Comparison of ENCODE assay signal across 1 cellular context in the genomic region with DNA sequence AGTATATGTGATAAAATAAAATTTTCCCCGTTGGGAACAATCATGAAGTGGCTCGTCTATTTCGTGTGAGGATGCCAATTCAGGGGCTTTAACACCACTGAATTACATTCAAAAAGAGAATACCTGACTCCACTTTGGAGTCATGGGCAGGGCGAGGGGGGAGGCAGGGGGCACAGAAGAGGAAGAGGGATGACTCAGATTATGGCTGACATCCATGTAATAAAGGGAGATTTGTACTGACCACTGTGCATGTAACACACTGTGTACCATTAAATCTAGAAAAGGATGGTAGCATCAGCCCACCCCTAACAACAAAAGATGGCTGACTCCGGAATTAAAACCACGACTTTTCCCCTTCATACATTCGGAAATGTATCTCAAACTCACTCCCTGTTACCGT.
TF ChIP-seq lines count a peak whose summit lies in the region.

No MANE protein-coding gene starts in this region.

TF ChIP-seq in HepG2, 621 proteins besides CTCF, POLR2A, EP300 and RAD21:
- TF ChIP-seq HMG20B (CRISPR knock-in tag; conservative IDR thresholded peaks at IDR 0.05), result no peak
- TF ChIP-seq ZFYVE20 (CRISPR knock-in tag; IDR thresholded peaks at IDR 0.05; ENCODE audit: borderline replicate concordance, low read depth), result no peak
- TF ChIP-seq, protein P1, sequence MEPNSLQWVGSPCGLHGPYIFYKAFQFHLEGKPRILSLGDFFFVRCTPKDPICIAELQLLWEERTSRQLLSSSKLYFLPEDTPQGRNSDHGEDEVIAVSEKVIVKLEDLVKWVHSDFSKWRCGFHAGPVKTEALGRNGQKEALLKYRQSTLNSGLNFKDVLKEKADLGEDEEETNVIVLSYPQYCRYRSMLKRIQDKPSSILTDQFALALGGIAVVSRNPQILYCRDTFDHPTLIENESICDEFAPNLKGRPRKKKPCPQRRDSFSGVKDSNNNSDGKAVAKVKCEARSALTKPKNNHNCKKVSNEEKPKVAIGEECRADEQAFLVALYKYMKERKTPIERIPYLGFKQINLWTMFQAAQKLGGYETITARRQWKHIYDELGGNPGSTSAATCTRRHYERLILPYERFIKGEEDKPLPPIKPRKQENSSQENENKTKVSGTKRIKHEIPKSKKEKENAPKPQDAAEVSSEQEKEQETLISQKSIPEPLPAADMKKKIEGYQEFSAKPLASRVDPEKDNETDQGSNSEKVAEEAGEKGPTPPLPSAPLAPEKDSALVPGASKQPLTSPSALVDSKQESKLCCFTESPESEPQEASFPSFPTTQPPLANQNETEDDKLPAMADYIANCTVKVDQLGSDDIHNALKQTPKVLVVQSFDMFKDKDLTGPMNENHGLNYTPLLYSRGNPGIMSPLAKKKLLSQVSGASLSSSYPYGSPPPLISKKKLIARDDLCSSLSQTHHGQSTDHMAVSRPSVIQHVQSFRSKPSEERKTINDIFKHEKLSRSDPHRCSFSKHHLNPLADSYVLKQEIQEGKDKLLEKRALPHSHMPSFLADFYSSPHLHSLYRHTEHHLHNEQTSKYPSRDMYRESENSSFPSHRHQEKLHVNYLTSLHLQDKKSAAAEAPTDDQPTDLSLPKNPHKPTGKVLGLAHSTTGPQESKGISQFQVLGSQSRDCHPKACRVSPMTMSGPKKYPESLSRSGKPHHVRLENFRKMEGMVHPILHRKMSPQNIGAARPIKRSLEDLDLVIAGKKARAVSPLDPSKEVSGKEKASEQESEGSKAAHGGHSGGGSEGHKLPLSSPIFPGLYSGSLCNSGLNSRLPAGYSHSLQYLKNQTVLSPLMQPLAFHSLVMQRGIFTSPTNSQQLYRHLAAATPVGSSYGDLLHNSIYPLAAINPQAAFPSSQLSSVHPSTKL (CRISPR knock-in tag; IDR thresholded peaks at IDR 0.05), result no peak
- TF ChIP-seq PLRG1 (conservative IDR thresholded peaks at IDR 0.05), result no peak
- TF ChIP-seq ZNF160 (CRISPR knock-in tag; IDR thresholded peaks at IDR 0.05), result no peak
- TF ChIP-seq, protein P2, sequence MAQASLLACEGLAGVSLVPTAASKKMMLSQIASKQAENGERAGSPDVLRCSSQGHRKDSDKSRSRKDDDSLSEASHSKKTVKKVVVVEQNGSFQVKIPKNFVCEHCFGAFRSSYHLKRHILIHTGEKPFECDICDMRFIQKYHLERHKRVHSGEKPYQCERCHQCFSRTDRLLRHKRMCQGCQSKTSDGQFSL (CRISPR knock-in tag; IDR thresholded peaks at IDR 0.05), result no peak
- no peak for TF ChIP-seq XRCC5 (optimal IDR thresholded peaks at IDR 0.05; ENCODE audit: low read length)
- TF ChIP-seq ZNF713 (CRISPR knock-in tag; IDR thresholded peaks at IDR 0.05), result no peak
- TF ChIP-seq, protein P3, sequence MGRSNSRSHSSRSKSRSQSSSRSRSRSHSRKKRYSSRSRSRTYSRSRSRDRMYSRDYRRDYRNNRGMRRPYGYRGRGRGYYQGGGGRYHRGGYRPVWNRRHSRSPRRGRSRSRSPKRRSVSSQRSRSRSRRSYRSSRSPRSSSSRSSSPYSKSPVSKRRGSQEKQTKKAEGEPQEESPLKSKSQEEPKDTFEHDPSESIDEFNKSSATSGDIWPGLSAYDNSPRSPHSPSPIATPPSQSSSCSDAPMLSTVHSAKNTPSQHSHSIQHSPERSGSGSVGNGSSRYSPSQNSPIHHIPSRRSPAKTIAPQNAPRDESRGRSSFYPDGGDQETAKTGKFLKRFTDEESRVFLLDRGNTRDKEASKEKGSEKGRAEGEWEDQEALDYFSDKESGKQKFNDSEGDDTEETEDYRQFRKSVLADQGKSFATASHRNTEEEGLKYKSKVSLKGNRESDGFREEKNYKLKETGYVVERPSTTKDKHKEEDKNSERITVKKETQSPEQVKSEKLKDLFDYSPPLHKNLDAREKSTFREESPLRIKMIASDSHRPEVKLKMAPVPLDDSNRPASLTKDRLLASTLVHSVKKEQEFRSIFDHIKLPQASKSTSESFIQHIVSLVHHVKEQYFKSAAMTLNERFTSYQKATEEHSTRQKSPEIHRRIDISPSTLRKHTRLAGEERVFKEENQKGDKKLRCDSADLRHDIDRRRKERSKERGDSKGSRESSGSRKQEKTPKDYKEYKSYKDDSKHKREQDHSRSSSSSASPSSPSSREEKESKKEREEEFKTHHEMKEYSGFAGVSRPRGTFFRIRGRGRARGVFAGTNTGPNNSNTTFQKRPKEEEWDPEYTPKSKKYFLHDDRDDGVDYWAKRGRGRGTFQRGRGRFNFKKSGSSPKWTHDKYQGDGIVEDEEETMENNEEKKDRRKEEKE (IDR thresholded peaks at IDR 0.05), result no peak
- TF ChIP-seq SP1 (IDR thresholded peaks at IDR 0.05), result no peak
- TF ChIP-seq SP1 (CRISPR knock-in tag; IDR thresholded peaks at IDR 0.05), result no peak
- TF ChIP-seq KMT2B (CRISPR knock-in tag; IDR thresholded peaks at IDR 0.05), result no peak
- no peak for TF ChIP-seq GATA4 (IDR thresholded peaks at IDR 0.05; ENCODE audit: borderline replicate concordance, low read depth)
- no peak for TF ChIP-seq AGO1 (IDR thresholded peaks at IDR 0.05; ENCODE audit: low read depth, low read length, poor library complexity, severe bottlenecking)
- TF ChIP-seq, protein P4, sequence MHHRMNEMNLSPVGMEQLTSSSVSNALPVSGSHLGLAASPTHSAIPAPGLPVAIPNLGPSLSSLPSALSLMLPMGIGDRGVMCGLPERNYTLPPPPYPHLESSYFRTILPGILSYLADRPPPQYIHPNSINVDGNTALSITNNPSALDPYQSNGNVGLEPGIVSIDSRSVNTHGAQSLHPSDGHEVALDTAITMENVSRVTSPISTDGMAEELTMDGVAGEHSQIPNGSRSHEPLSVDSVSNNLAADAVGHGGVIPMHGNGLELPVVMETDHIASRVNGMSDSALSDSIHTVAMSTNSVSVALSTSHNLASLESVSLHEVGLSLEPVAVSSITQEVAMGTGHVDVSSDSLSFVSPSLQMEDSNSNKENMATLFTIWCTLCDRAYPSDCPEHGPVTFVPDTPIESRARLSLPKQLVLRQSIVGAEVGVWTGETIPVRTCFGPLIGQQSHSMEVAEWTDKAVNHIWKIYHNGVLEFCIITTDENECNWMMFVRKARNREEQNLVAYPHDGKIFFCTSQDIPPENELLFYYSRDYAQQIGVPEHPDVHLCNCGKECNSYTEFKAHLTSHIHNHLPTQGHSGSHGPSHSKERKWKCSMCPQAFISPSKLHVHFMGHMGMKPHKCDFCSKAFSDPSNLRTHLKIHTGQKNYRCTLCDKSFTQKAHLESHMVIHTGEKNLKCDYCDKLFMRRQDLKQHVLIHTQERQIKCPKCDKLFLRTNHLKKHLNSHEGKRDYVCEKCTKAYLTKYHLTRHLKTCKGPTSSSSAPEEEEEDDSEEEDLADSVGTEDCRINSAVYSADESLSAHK (CRISPR knock-in tag; IDR thresholded peaks at IDR 0.05; ENCODE audit: borderline replicate concordance), result no peak
- TF ChIP-seq MATR3 (CRISPR knock-in tag; IDR thresholded peaks at IDR 0.05), result no peak
- TF ChIP-seq PITX1 (CRISPR knock-in tag; IDR thresholded peaks at IDR 0.05), result no peak
- TF ChIP-seq PHF8 (CRISPR knock-in tag; IDR thresholded peaks at IDR 0.05), result no peak
- TF ChIP-seq SMAD1 (CRISPR knock-in tag; IDR thresholded peaks at IDR 0.05; ENCODE audit: borderline replicate concordance, low read depth), result no peak
- no peak for TF ChIP-seq PPARG (CRISPR knock-in tag; conservative IDR thresholded peaks at IDR 0.05)
